8 cellular contexts compared by ENCODE assay signal in genomic region chr14:24135584-24135833, GRCh38. TPM values are rescaled to one million over a fixed set of nuclear protein-coding genes. Genes with fewer than 3 reads are reported as not detected.
DNase-seq lines count a peak whose midpoint lies in the region; ATAC-seq, FAIRE-seq and TF ChIP-seq lines count a peak whose summit lies in the region.

No MANE protein-coding gene starts in this region.

- H3K4me1 ChIP-seq in astrocyte (ENCODE audit: insufficient read depth, low read length), result peaks cover 9% of the 10 kb centered on the region
- peaks cover 4% of the 10 kb centered on the region for H3K4me1 ChIP-seq in mesendoderm (ENCODE audit: control insufficient read depth, low read depth, low read length)
- no peaks in the 10 kb centered on the region for H3K4me1 ChIP-seq in aorta (ENCODE audit: control insufficient read depth in 1 of 2, insufficient read depth in 2 of 2, low read length in 2 of 2)

- no peak overlapping the region for H3K18ac ChIP-seq in mesendoderm (ENCODE audit: low read length)

- peak; percentile 7 for ATAC-seq in HG03060 (IDR thresholded peaks at IDR 0.05; ENCODE audit: low read depth, unreplicated experiment)
- peak; percentile 1 for ATAC-seq in aorta (ENCODE audit: low FRiP score)
- ATAC-seq in GM18858 (IDR thresholded peaks at IDR 0.05; ENCODE audit: unreplicated experiment), result no peak

- H3K4me3 ChIP-seq in astrocyte (ENCODE audit: insufficient read depth, low read depth, low read length) (peak overlapping the region; percentile 74), mesendoderm (ENCODE audit: low read length) (peak overlapping the region; percentile 26), aorta (ENCODE audit: low read length in 2 of 2) (peak overlapping the region; percentile 36 to 92)

- H3K27me3 Mint-ChIP-seq in astrocyte (ENCODE audit: low read depth, unreplicated experiment), result peaks cover 7% of the 10 kb centered on the region

- H4K8ac ChIP-seq in mesendoderm (ENCODE audit: low read depth, low read length), result no peak overlapping the region

- no peak for TF ChIP-seq CTCF in astrocyte (IDR thresholded peaks at IDR 0.05; ENCODE audit: insufficient read depth, low read depth, low read length)

- H3K4me3 Mint-ChIP-seq in astrocyte (ENCODE audit: unreplicated experiment), result peak overlapping the region; percentile 83

- H2BK120ac ChIP-seq in mesendoderm (ENCODE audit: low read depth, low read length), result no peak overlapping the region

- no peak overlapping the region for H3K4ac ChIP-seq in mesendoderm (ENCODE audit: low read depth, low read length)

- peak overlapping the region; percentile 91 for H2AFZ ChIP-seq in astrocyte (ENCODE audit: low read depth, low read length)

- H3K27me3 ChIP-seq in astrocyte (ENCODE audit: insufficient read depth, low read length), result no peaks in the 10 kb centered on the region
- H3K27me3 ChIP-seq in mesendoderm (ENCODE audit: insufficient read depth, low read length, poor library complexity), result no peaks in the 10 kb centered on the region
- no peaks in the 10 kb centered on the region for H3K27me3 ChIP-seq in aorta (ENCODE audit: control insufficient read depth in 1 of 2, insufficient read depth in 2 of 2, low read length in 1 of 2)

- H3K9me3 Mint-ChIP-seq in astrocyte (ENCODE audit: unreplicated experiment), result no peaks in the 10 kb centered on the region

- no peak overlapping the region for H4K5ac ChIP-seq in mesendoderm (ENCODE audit: low read length)

- H4K20me1 ChIP-seq in astrocyte (ENCODE audit: insufficient read depth, low read length), result peaks cover 16% of the 10 kb centered on the region

- peaks cover 28% of the 10 kb centered on the region for H3K79me2 ChIP-seq in astrocyte (ENCODE audit: insufficient read depth, low read length)
- peaks cover 9% of the 10 kb centered on the region for H3K79me2 ChIP-seq in mesendoderm (ENCODE audit: control insufficient read depth, insufficient read depth, low read length)

- H2BK15ac ChIP-seq in mesendoderm (replicated peaks; ENCODE audit: low read depth), result no peak overlapping the region

- H3K9me3 ChIP-seq in astrocyte (ENCODE audit: insufficient read depth, low read depth, low read length) (no peaks in the 10 kb centered on the region), aorta (ENCODE audit: control insufficient read depth, low read length) (no peaks in the 10 kb centered on the region)

- intact Hi-C loops in aorta (cut with DNase I), result no loop called here

- peak overlapping the region; percentile 83 for H3K56ac ChIP-seq in mesendoderm (ENCODE audit: low read length)

- FAIRE-seq in GM12891 (lab: Jason Lieb, UNC), result peak; percentile 31
- FAIRE-seq in astrocyte (lab: Jason Lieb, UNC), result no peak

- no peak overlapping the region for H2AK5ac ChIP-seq in mesendoderm (ENCODE audit: low read length)

- no peak overlapping the region for H2BK5ac ChIP-seq in mesendoderm (ENCODE audit: low read length)

- WGBS in mesendoderm (ENCODE audit: extremely low coverage, insufficient coverage, low lambda C conversion rate), result no CpG with 5 or more reads among the region's 9 CpGs
- WGBS in aorta, 2 donors, result 2% methylated on average over 9 of the region's 9 CpGs

- H3K36me3 Mint-ChIP-seq in astrocyte (ENCODE audit: low read depth, unreplicated experiment), result peaks cover 21% of the 10 kb centered on the region

- H3K9ac ChIP-seq in astrocyte (ENCODE audit: low read length) (peak overlapping the region; percentile 62), mesendoderm (ENCODE audit: low read length) (peak overlapping the region; percentile 55)

- no peak overlapping the region for H3K27ac Mint-ChIP-seq in astrocyte (ENCODE audit: unreplicated experiment)

- no peak for TF ChIP-seq POLR2A in GM12891 (IDR thresholded peaks at IDR 0.05; ENCODE audit: low read depth, low read length)

- peaks cover 7% of the 10 kb centered on the region for H3K79me1 ChIP-seq in mesendoderm (ENCODE audit: low read length)

- H3K36me3 ChIP-seq in astrocyte (ENCODE audit: insufficient read depth, low read length) (peaks cover 8% of the 10 kb centered on the region), mesendoderm (ENCODE audit: control insufficient read depth, insufficient read depth, low read length) (peaks cover 5% of the 10 kb centered on the region), aorta (ENCODE audit: control insufficient read depth in 1 of 2, insufficient read depth in 2 of 2, low read length in 1 of 2) (no peaks in the 10 kb centered on the region)

- H3K27ac ChIP-seq in astrocyte (ENCODE audit: low read depth, low read length) (no peak overlapping the region), mesendoderm (ENCODE audit: low read depth, low read length) (no peak overlapping the region), aorta (ENCODE audit: low read depth in 1 of 2, low read length in 2 of 2) (peak overlapping the region in 1 of 2 donors; percentile 26)

- H3K4me1 Mint-ChIP-seq in astrocyte (ENCODE audit: low read depth, unreplicated experiment), result peaks cover 19% of the 10 kb centered on the region

- H3K4me2 ChIP-seq in astrocyte (ENCODE audit: low read length) (peak overlapping the region; percentile 89), mesendoderm (ENCODE audit: low read length) (peak overlapping the region; percentile 65)

- DNase-seq in GM12891 (ENCODE audit: insufficient read length, low spot score) (no peak), astrocyte (ENCODE audit: low read depth) (no peak), mesendoderm (no peak), aorta (no peak), NCI-H128 (lab: John Stamatoyannopoulos, UW; ENCODE audit: unreplicated experiment) (no peak), foreskin melanocyte (no peak)

- no peak overlapping the region for H3K23ac ChIP-seq in mesendoderm (ENCODE audit: low read length)

TF ChIP-seq in GM12891, 5 proteins besides CTCF, POLR2A, EP300 and RAD21:
- no peak for TF ChIP-seq POU2F2 (IDR thresholded peaks at IDR 0.05; ENCODE audit: low read depth, low read length)
- TF ChIP-seq PAX5 (IDR thresholded peaks at IDR 0.05; ENCODE audit: insufficient read depth, low read length, severe bottlenecking), result no peak
- TF ChIP-seq TAF1 (IDR thresholded peaks at IDR 0.05; ENCODE audit: low read depth, low read length), result no peak
- no peak for TF ChIP-seq SPI1 (IDR thresholded peaks at IDR 0.05; ENCODE audit: low read depth, low read length)
- no peak for TF ChIP-seq POLR2AphosphoS5 (IDR thresholded peaks at IDR 0.05; ENCODE audit: low read depth, low read length)
TF ChIP-seq in GM12891: peak in this region for 0.

RNA-seq across cellular contexts. Expression of gene PSME1, which starts 0.5 kb away (rescaled TPM):
- polyA plus RNA-seq in GM12891 (2012; ENCODE audit: low read depth, missing spikeins), result 368 TPM
- total RNA-seq in astrocyte, result 116 and 122 TPM in 2 replicates
- 30.5 TPM for polyA plus RNA-seq in mesendoderm (2013, experiment 1 of 2)
- 31.4 TPM for polyA plus RNA-seq in mesendoderm (2013, experiment 2 of 2)
- 100 to 1,000 TPM; 112 to 125 TPM for total RNA-seq in aorta
- 100 to 1,000 TPM; 206 to 210 TPM for polyA plus RNA-seq in aorta

RNA-seq across cellular contexts. Expression of gene FITM1, which starts 5.0 kb away (rescaled TPM):
- polyA plus RNA-seq in GM12891 (2012; ENCODE audit: low read depth, missing spikeins), result 0.40 TPM
- 0.25 TPM in 1 of 2 replicates, not detected in the other for total RNA-seq in astrocyte
- polyA plus RNA-seq in mesendoderm (2013, experiment 1 of 2), result 0.17 TPM
- polyA plus RNA-seq in mesendoderm (2013, experiment 2 of 2), result 0.13 TPM
- under 1 TPM; 0.71 to 0.75 TPM for total RNA-seq in aorta
- under 1 TPM in 1 of 2 donors, not detected in 1; 0.56 TPM for polyA plus RNA-seq in aorta

RNA-seq across cellular contexts. Expression of gene EMC9, which starts 5.9 kb away (rescaled TPM):
- 25.8 TPM for polyA plus RNA-seq in GM12891 (2012; ENCODE audit: low read depth, missing spikeins)
- 16.7 and 18.5 TPM in 2 replicates for total RNA-seq in astrocyte
- polyA plus RNA-seq in mesendoderm (2013, experiment 1 of 2), result 23.2 TPM
- polyA plus RNA-seq in mesendoderm (2013, experiment 2 of 2), result 21.0 TPM
- total RNA-seq in aorta, result 10 to 100 TPM; 12.8 to 15.3 TPM
- 10 to 100 TPM; 18.3 to 41.9 TPM for polyA plus RNA-seq in aorta

RNA-seq across cellular contexts. Expression of gene PSME2, which starts 10.9 kb away (rescaled TPM):
- 620 TPM for polyA plus RNA-seq in GM12891 (2012; ENCODE audit: low read depth, missing spikeins)
- total RNA-seq in astrocyte, result 173 TPM in 2 replicates
- polyA plus RNA-seq in mesendoderm (2013, experiment 1 of 2), result 96.5 TPM
- 93.0 TPM for polyA plus RNA-seq in mesendoderm (2013, experiment 2 of 2)
- 10 to 100 TPM; 86.1 to 93.6 TPM for total RNA-seq in aorta
- polyA plus RNA-seq in aorta, result 100 to 1,000 TPM; 142 to 261 TPM

RNA-seq across cellular contexts. Expression of gene RNF31, which starts 11.8 kb away (rescaled TPM):
- 58.3 TPM for polyA plus RNA-seq in GM12891 (2012; ENCODE audit: low read depth, missing spikeins)
- total RNA-seq in astrocyte (59.0 and 69.8 TPM in 2 replicates), aorta (10 to 100 TPM; 51.6 to 61.1 TPM)
- 56.1 TPM for polyA plus RNA-seq in mesendoderm (2013, experiment 1 of 2)
- 50.3 TPM for polyA plus RNA-seq in mesendoderm (2013, experiment 2 of 2)
- polyA plus RNA-seq in aorta, result 100 to 1,000 TPM in 1 of 2 donors, 1 to 10 TPM in 1; 9.1 to 167 TPM
